ENCODE assay signal across 14 cellular contexts in genomic region chr10:87605656-87606308, GRCh38. TPM values are rescaled to one million over a fixed set of nuclear protein-coding genes. Genes with fewer than 3 reads are reported as not detected.
DNase-seq lines count a peak whose midpoint lies in the region; ATAC-seq, FAIRE-seq and TF ChIP-seq lines count a peak whose summit lies in the region.
"Had no signal": no experiment of that assay in that cellular context is flagged by ENCODE, and none has a peak within 500 bp of the region (broad histone marks: within the 10 kb centered on the region; RNA-seq: fewer than 3 reads in every experiment).

No MANE protein-coding gene starts in this region.

- H3K36me3 Mint-ChIP-seq in brain, result no peaks in the 10 kb centered on the region

- H3K9me3 ChIP-seq in keratinocyte (ENCODE audit: control insufficient read depth, low read depth, low read length), result no peaks in the 10 kb centered on the region

- H3K4me3 Mint-ChIP-seq in brain, result peak overlapping the region in 1 of 5 experiments; percentile 1
- H3K4me3 Mint-ChIP-seq: activated CD4-positive, alpha-beta memory T cell treated with anti-CD3 and anti-CD28 coated beads, Interleukin-2, amount 10 ng/mL, durations not matched to agents 7 days and 5 days; activated T-helper 1 cell treated with anti-CD3 and anti-CD28 coated beads, Interleukin-12 subunit alpha, Interleukin-12 subunit beta, Interleukin-2, Interleukin-4 antibody, amounts not matched to agents 30 ng/mL and 10 ng/mL and 1 ng/mL, durations not matched to agents 14 hours and 24 hours and 36 hours; immature natural killer cell had no signal

- H3K27me3 Mint-ChIP-seq in brain, result no peaks in the 10 kb centered on the region

- no peak overlapping the region for H3K4me3 ChIP-seq in keratinocyte (ENCODE audit: control insufficient read depth in 2 of 3, extremely low read depth in 1 of 3, insufficient read depth in 2 of 3, low read depth in 1 of 3, low read length in 3 of 3)

- peaks cover 27% of the 10 kb centered on the region for H3K4me1 Mint-ChIP-seq in brain

- H3K79me2 ChIP-seq in keratinocyte (ENCODE audit: control insufficient read depth, insufficient read depth, low read length), result no peaks in the 10 kb centered on the region

- H3K27ac ChIP-seq in keratinocyte (ENCODE audit: control insufficient read depth, insufficient read depth, low read length), result no peak overlapping the region

- H3K27me3 ChIP-seq in keratinocyte (ENCODE audit: control insufficient read depth, extremely low read depth, insufficient read depth, low read length), result no peaks in the 10 kb centered on the region

- H3K4me2 ChIP-seq in keratinocyte (ENCODE audit: control insufficient read depth, extremely low read depth, insufficient read depth, low read depth, low read length), result no peak overlapping the region

- peaks cover 6% of the 10 kb centered on the region for H3K4me1 ChIP-seq in keratinocyte (ENCODE audit: control insufficient read depth, extremely low read depth, insufficient read depth, low read length)

- no peak overlapping the region for H3K9ac ChIP-seq in keratinocyte (ENCODE audit: control insufficient read depth, extremely low read depth, insufficient read depth, low read length)

- H3K27ac Mint-ChIP-seq in brain, result peak overlapping the region in 3 of 5 experiments; percentile 42 to 66 (median 46)
- H3K27ac Mint-ChIP-seq: activated CD4-positive, alpha-beta memory T cell treated with anti-CD3 and anti-CD28 coated beads, Interleukin-2, amount 10 ng/mL, durations not matched to agents 7 days and 5 days; activated T-helper 1 cell treated with anti-CD3 and anti-CD28 coated beads, Interleukin-12 subunit alpha, Interleukin-12 subunit beta, Interleukin-2, Interleukin-4 antibody, amounts not matched to agents 30 ng/mL and 10 ng/mL and 1 ng/mL, durations not matched to agents 14 hours and 24 hours and 36 hours; immature natural killer cell had no signal

- peaks cover 0 to 2% (median 2%) of the 10 kb centered on the region in 5 experiments for H3K9me3 Mint-ChIP-seq in brain
- H3K9me3 Mint-ChIP-seq: activated CD4-positive, alpha-beta memory T cell treated with anti-CD3 and anti-CD28 coated beads, Interleukin-2, amount 10 ng/mL, durations not matched to agents 7 days and 5 days; activated T-helper 1 cell treated with anti-CD3 and anti-CD28 coated beads, Interleukin-12 subunit alpha, Interleukin-12 subunit beta, Interleukin-2, Interleukin-4 antibody, amounts not matched to agents 30 ng/mL and 10 ng/mL and 1 ng/mL, durations not matched to agents 14 hours and 24 hours and 36 hours had no signal

- no peak for TF ChIP-seq CTCF in brain (conservative IDR thresholded peaks at IDR 0.05)
- no peak for TF ChIP-seq CTCF in keratinocyte (optimal IDR thresholded peaks at IDR 0.05 in 1 of 3, IDR thresholded peaks at IDR 0.05 in 1 of 3, conservative IDR thresholded peaks at IDR 0.05 in 1 of 3; ENCODE audit: extremely low read depth in 1 of 3, insufficient read depth in 2 of 3, low read length in 3 of 3)

- no peaks in the 10 kb centered on the region for H4K20me1 ChIP-seq in keratinocyte (ENCODE audit: control insufficient read depth, extremely low read depth, insufficient read depth, low read length)

- DNase-seq in NCI-H460 (ENCODE audit: extremely low read depth, low read depth), result peak; percentile 6
- no peak for DNase-seq in keratinocyte (ENCODE audit: low read depth, low spot score)
- peak; percentile 59 for DNase-seq in renal cortical epithelial cell (ENCODE audit: low read depth)
- DNase-seq in H4 (ENCODE audit: low spot score), result no peak
- DNase-seq: activated CD4-positive, alpha-beta memory T cell treated with anti-CD3 and anti-CD28 coated beads, Interleukin-2, amount 10 ng/mL, durations not matched to agents 7 days and 5 days; DMS53; immature natural killer cell; NCI-H187 treated with DMSO at 0.1 percent for 48 hours; SIG-M5 had no signal

- H3K36me3 ChIP-seq in keratinocyte (ENCODE audit: control insufficient read depth in 2 of 2, extremely low read depth in 1 of 2, insufficient read depth in 2 of 2, low read length in 2 of 2), result no peaks in the 10 kb centered on the region

- no peak for FAIRE-seq in keratinocyte (lab: Jason Lieb, UNC)
- FAIRE-seq: frontal cortex had no signal

- dilution Hi-C loops in keratinocyte (cut with MboI; ENCODE audit: extremely low pct_ligation_motif_present, low sequenced_read_pairs), result no loop called here

- H2AFZ ChIP-seq in keratinocyte (ENCODE audit: control insufficient read depth, low read length), result peak overlapping the region; percentile 20

- ATAC-seq in esophagus mucosa (no peak), GM21619 (IDR thresholded peaks at IDR 0.05; ENCODE audit: unreplicated experiment) (no peak)

- no peaks in the 10 kb centered on the region for H3K9me1 ChIP-seq in keratinocyte (ENCODE audit: control insufficient read depth, extremely low read depth, insufficient read depth, low read length)

RNA-seq across cellular contexts. Expression of gene PAPSS2, which starts 53.9 kb away (rescaled TPM):
- 209 and 218 TPM in 2 replicates for total RNA-seq in NCI-H460 (2014; rRNA removed; shearing (Covaris generic))
- 105 and 143 TPM in 2 replicates for polyA plus RNA-seq in NCI-H460 (2014; cell fraction: nucleus; rRNA removed)
- polyA plus RNA-seq in brain (ENCODE audit: insufficient read depth, low read depth, low replicate concordance) (8.1 TPM), keratinocyte (1.1 to 1.7 TPM (median 1.1 TPM) in 3 replicates)
- 0.11 TPM for polyA plus RNA-seq in keratinocyte (2011; ENCODE audit: low read depth)
- polyA plus RNA-seq in keratinocyte (2011; cell fraction: cytosol; rRNA removed), result 0.60 and 1.2 TPM in 2 replicates
- 0.48 and 0.52 TPM in 2 replicates for polyA plus RNA-seq in keratinocyte (2011; cell fraction: nucleus; rRNA removed)
- 0.37 and 2.8 TPM in 2 replicates for polyA plus RNA-seq in keratinocyte (2012; ENCODE audit: low replicate concordance)
- 0.99 to 4.6 TPM (median 1.1 TPM) in 3 replicates for polyA minus RNA-seq in keratinocyte
- polyA minus RNA-seq in keratinocyte (2011; cell fraction: cytosol; rRNA and poly(A)+ RNA removed), result 3.5 TPM
- 0.21 and 0.47 TPM in 2 replicates for polyA minus RNA-seq in keratinocyte (2011; cell fraction: nucleus; rRNA and poly(A)+ RNA removed)
- total RNA-seq in renal cortical epithelial cell (57.7 and 67.0 TPM in 2 replicates), esophagus mucosa (10.4 TPM)
- 0.17 TPM in 1 of 2 replicates, not detected in the other for total RNA-seq in H4 (2014; rRNA removed; shearing (Covaris generic))

Comparison
In these comparisons a context has a peak if more than half of its experiments do, and no peak if none do; other contexts are left out.
1. DNase-seq: peak in NCI-H460 (single experiment) and renal cortical epithelial cell (single experiment); none in keratinocyte (single experiment) and H4 (single experiment).